ENCODE assay signal across 26 cellular contexts in the genomic region with DNA sequence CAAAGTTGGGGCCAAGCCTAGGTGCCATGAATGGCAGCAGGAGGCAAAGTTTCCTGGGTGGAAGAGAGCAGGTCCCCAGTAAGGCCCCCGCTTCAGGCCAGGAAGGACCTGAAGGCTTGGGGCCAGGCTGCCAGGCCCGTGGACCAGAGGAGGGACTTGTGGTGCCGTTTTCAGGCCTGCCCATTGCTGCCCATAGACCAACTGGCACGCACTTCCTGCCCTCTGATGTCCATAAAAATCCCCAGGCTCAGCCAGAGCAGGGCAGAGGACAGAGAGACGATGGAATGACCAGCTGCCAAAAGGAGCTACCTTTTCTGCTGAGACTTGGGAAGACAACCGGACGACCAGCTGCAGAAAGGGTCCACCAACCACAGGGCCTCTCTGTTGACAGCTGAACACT.
"Had no signal": no experiment of that assay in that cellular context is flagged by ENCODE, and none has a peak within 500 bp of the region (broad histone marks: within the 10 kb centered on the region; RNA-seq: fewer than 3 reads in every experiment).

No MANE protein-coding gene starts in this region.

- ATAC-seq: gastroesophageal sphincter, left lobe of liver, natural killer cell had no signal

- H3K4me2 ChIP-seq: hepatocyte, smooth muscle cell had no signal

- H3K9ac ChIP-seq: parathyroid adenoma had no signal

- FAIRE-seq: kidney had no signal

- H3K4me1 Mint-ChIP-seq: endodermal cell, memory B cell, natural killer cell had no signal

- H3K27ac Mint-ChIP-seq: dendritic cell treated with granulocyte-macrophage colony-stimulating factor and Interleukin-4, amounts not matched to agents 40 ng/mL and 50 ng/mL, for 4 days; endodermal cell; memory B cell; natural killer cell; progenitor cell of endocrine pancreas; stimulated activated naive CD8-positive, alpha-beta T cell treated with anti-CD3 and anti-CD28 coated beads, Interleukin-15, Interleukin-2, amounts not matched to agents 100 ng/mL and 50 ng/mL, for 24 hours had no signal

- H3K4me1 ChIP-seq: colonic mucosa, gastroesophageal sphincter, heart left ventricle, parathyroid adenoma, suprapubic skin, transverse colon, upper lobe of right lung, uterus had no signal

- H3K36me3 ChIP-seq: colonic mucosa, gastroesophageal sphincter, heart left ventricle, suprapubic skin, transverse colon, upper lobe of right lung, uterus had no signal

- H3K9me3 Mint-ChIP-seq: dendritic cell treated with granulocyte-macrophage colony-stimulating factor and Interleukin-4, amounts not matched to agents 40 ng/mL and 50 ng/mL, for 4 days; endodermal cell had no signal

- H2AFZ ChIP-seq: hepatocyte, parathyroid adenoma had no signal

- H3K27ac ChIP-seq: colonic mucosa, epithelial cell of prostate, gastroesophageal sphincter, heart left ventricle, hepatocyte, parathyroid adenoma, suprapubic skin, transverse colon, upper lobe of right lung, uterus had no signal

- H3K27me3 ChIP-seq: colonic mucosa, gastroesophageal sphincter, heart left ventricle, hepatocyte, suprapubic skin, transverse colon, upper lobe of right lung, uterus had no signal

- H3K9me3 ChIP-seq: colonic mucosa, gastroesophageal sphincter, suprapubic skin, upper lobe of right lung, uterus had no signal

- H3K79me2 ChIP-seq: hepatocyte, parathyroid adenoma had no signal

- H3K36me3 Mint-ChIP-seq: memory B cell, natural killer cell had no signal

- H3K4me3 ChIP-seq: colonic mucosa, gastroesophageal sphincter, heart left ventricle, hepatocyte, lung, smooth muscle cell, suprapubic skin, transverse colon, upper lobe of right lung, uterus had no signal

- DNase-seq: colonic mucosa; effector CD8-positive, alpha-beta T cell; endodermal cell; foreskin fibroblast; natural killer cell; stimulated activated CD4-positive, alpha-beta T cell treated with anti-CD3 and anti-CD28 coated beads, Interleukin-12 subunit alpha, Interleukin-12 subunit beta, amount 100 ng/mL, for 4 hours; stimulated activated CD4-positive, alpha-beta T cell treated with anti-CD3 and anti-CD28 coated beads, Interleukin-1b, Interleukin-23, amount 100 ng/mL, for 48 hours; stimulated activated CD4-positive, alpha-beta T cell treated with anti-CD3 and anti-CD28 coated beads, Interleukin-4, amount 100 ng/mL, for 1 hour; stimulated activated CD8-positive, alpha-beta memory T cell treated with anti-CD3 and anti-CD28 coated beads, Interleukin-4, amount 100 ng/mL, for 48 hours; transverse colon; upper lobe of right lung; uterus had no signal

- H3K4me3 Mint-ChIP-seq: dendritic cell treated with granulocyte-macrophage colony-stimulating factor and Interleukin-4, amounts not matched to agents 40 ng/mL and 50 ng/mL, for 4 days; endodermal cell; memory B cell; natural killer cell; stimulated activated naive CD8-positive, alpha-beta T cell treated with anti-CD3 and anti-CD28 coated beads, Interleukin-15, Interleukin-2, amounts not matched to agents 100 ng/mL and 50 ng/mL, for 24 hours had no signal

- H3K27me3 Mint-ChIP-seq: dendritic cell treated with granulocyte-macrophage colony-stimulating factor and Interleukin-4, amounts not matched to agents 40 ng/mL and 50 ng/mL, for 4 days; memory B cell; progenitor cell of endocrine pancreas; stimulated activated naive CD8-positive, alpha-beta T cell treated with anti-CD3 and anti-CD28 coated beads, Interleukin-15, Interleukin-2, amounts not matched to agents 100 ng/mL and 50 ng/mL, for 24 hours had no signal
